Comparison of ENCODE assay signal across 16 cellular contexts in the genomic region with DNA sequence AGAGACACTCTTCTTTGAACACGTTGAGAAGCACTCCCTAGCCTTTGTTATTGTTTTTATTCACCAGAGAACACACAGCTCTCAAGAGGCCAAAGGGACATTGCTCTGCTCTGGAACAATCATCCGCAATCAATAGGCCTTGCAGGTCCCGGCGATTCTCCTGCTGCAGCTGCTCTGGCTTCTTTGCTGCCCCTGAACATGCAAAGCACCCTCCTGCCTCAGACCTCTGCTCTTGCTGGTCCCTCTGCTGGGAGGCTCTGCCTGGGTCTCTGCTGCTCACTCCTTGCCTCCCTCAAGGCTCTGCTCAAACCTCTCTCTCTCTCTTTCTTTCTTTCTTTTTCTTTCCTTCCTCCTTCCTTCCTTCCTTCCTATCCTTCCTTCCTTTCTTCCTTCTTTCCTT.
DNase-seq lines count a peak whose midpoint lies in the region; ATAC-seq and TF ChIP-seq lines count a peak whose summit lies in the region.
"Had no signal": no experiment of that assay in that cellular context is flagged by ENCODE, and none has a peak within 500 bp of the region (broad histone marks: within the 10 kb centered on the region; RNA-seq: fewer than 3 reads in every experiment).

No MANE protein-coding gene starts in this region.

- H3K27me3 ChIP-seq in Karpas-422 (ENCODE audit: low read length) (no peaks in the 10 kb centered on the region), dorsolateral prefrontal cortex (no peaks in the 10 kb centered on the region)
- H3K27me3 ChIP-seq in CD8-positive, alpha-beta memory T cell (ENCODE audit: insufficient read depth, low read length, poor library complexity, severe bottlenecking): no peaks in the 10 kb centered on the region
- H3K27me3 ChIP-seq: BE2C had no signal

- H3K4me3 ChIP-seq in Karpas-422 (ENCODE audit: low read length) (peak overlapping the region; percentile 26; the same call in 1 of the 2 replicates), dorsolateral prefrontal cortex (no peak overlapping the region)
- no peak overlapping the region for H3K4me3 ChIP-seq in CD8-positive, alpha-beta memory T cell (ENCODE audit: low read length)
- H3K4me3 ChIP-seq: GM23338, K562 had no signal

- CTCF ChIA-PET in CD8-positive, alpha-beta memory T cell (lab: Charles Lee): no interaction called here

- no peak overlapping the region for H3K27ac Mint-ChIP-seq in CD8-positive, alpha-beta memory T cell
- H3K27ac Mint-ChIP-seq: CD4-positive, CD25-positive, alpha-beta regulatory T cell; GM23338 had no signal

- H3K79me2 ChIP-seq in Karpas-422 (ENCODE audit: low read length): no peaks in the 10 kb centered on the region

- peak overlapping the region; percentile 62 for H3K4me2 ChIP-seq in Karpas-422 (ENCODE audit: low read depth, low read length, poor library complexity, severe bottlenecking)
- H3K4me2 ChIP-seq: GM23338 had no signal

- no peaks in the 10 kb centered on the region for H3K4me1 Mint-ChIP-seq in CD8-positive, alpha-beta memory T cell

- H3K36me3 ChIP-seq in Karpas-422 (ENCODE audit: insufficient read depth, low read length): no peaks in the 10 kb centered on the region
- H3K36me3 ChIP-seq in CD8-positive, alpha-beta memory T cell (ENCODE audit: insufficient read depth, low read length): no peaks in the 10 kb centered on the region
- H3K36me3 ChIP-seq: BE2C had no signal

- H3K36me3 Mint-ChIP-seq in CD8-positive, alpha-beta memory T cell: no peaks in the 10 kb centered on the region
- H3K36me3 Mint-ChIP-seq: CD4-positive, CD25-positive, alpha-beta regulatory T cell had no signal

- H3K4me3 Mint-ChIP-seq in CD8-positive, alpha-beta memory T cell: no peak overlapping the region
- H3K4me3 Mint-ChIP-seq: CD4-positive, CD25-positive, alpha-beta regulatory T cell; GM23338 had no signal

- peaks cover 69% of the 10 kb centered on the region for H3K4me1 ChIP-seq in Karpas-422 (ENCODE audit: low read length)
- H3K4me1 ChIP-seq in CD8-positive, alpha-beta memory T cell (ENCODE audit: insufficient read depth, low read length): no peaks in the 10 kb centered on the region
- H3K4me1 ChIP-seq: Caco-2 had no signal

- H3K9me2 ChIP-seq in Karpas-422 (replicated peaks; ENCODE audit: insufficient read depth, low read length): no peaks in the 10 kb centered on the region

- POLR2A ChIA-PET in CD8-positive, alpha-beta memory T cell (lab: Charles Lee): no interaction called here

- no peaks in the 10 kb centered on the region for H3K9me3 Mint-ChIP-seq in CD8-positive, alpha-beta memory T cell
- H3K9me3 Mint-ChIP-seq: GM23338 had no signal

- no peak for TF ChIP-seq CTCF in dorsolateral prefrontal cortex (IDR thresholded peaks at IDR 0.05 in 54 of 56, conservative IDR thresholded peaks at IDR 0.05 in 2 of 56; ENCODE audit: low read depth in 1 of 56, partially characterized antibody in 56 of 56)

- H3K27ac ChIP-seq in Karpas-422 (ENCODE audit: low read length) (peak overlapping the region; percentile 99), dorsolateral prefrontal cortex (peak overlapping the region in 50 of 59 donors; percentile 16 to 85 (median 61)), temporal lobe (ENCODE audit: low read depth, low read length) (peak overlapping the region; percentile 41)
- no peak overlapping the region for H3K27ac ChIP-seq in CD8-positive, alpha-beta memory T cell (ENCODE audit: low read depth, low read length)

- peak overlapping the region; percentile 65 for H3K9ac ChIP-seq in Karpas-422 (ENCODE audit: low read length)

- peak; percentile 79 for DNase-seq in Karpas-422
- DNase-seq in NCI-H526 treated with DMSO at 0.1 percent for 48 hours (lab: John Stamatoyannopoulos, UW): peak; percentile 65
- peak in 3 of 10 donors; percentile 14 to 37 (median 34) for DNase-seq in dorsolateral prefrontal cortex
- no peak for DNase-seq in CD8-positive, alpha-beta memory T cell
- DNase-seq in T-helper 2 cell: no peak
- DNase-seq: ACHN; BE2C; Caco-2; CD4-positive, CD25-positive, alpha-beta regulatory T cell; H7; IMR-90 had no signal

- intact Hi-C loops in dorsolateral prefrontal cortex (cut with DNase I): no loop called here

- peaks cover 7 to 14% of the 10 kb centered on the region in 2 donors for H3K27me3 Mint-ChIP-seq in CD8-positive, alpha-beta memory T cell

- no peaks in the 10 kb centered on the region for H4K20me1 ChIP-seq in Karpas-422 (ENCODE audit: insufficient read depth, low read depth, low read length)

- no peaks in the 10 kb centered on the region for H3K9me3 ChIP-seq in Karpas-422 (ENCODE audit: low read length)
- no peaks in the 10 kb centered on the region for H3K9me3 ChIP-seq in CD8-positive, alpha-beta memory T cell (ENCODE audit: low read length)
- H3K9me3 ChIP-seq: BE2C had no signal

- no peak overlapping the region for H2AFZ ChIP-seq in Karpas-422 (ENCODE audit: low read length)
- H2AFZ ChIP-seq: GM23338 had no signal

- ATAC-seq in HG03432 (IDR thresholded peaks at IDR 0.05; ENCODE audit: unreplicated experiment) (no peak), HG02852 (IDR thresholded peaks at IDR 0.05; ENCODE audit: unreplicated experiment) (no peak)
- ATAC-seq: GM23338, K562 had no signal

Comparison
In these comparisons a context has a peak if more than half of its experiments do, and no peak if none do; other contexts are left out.
1. DNase-seq: peak in Karpas-422 (single experiment) and NCI-H526 treated with DMSO at 0.1 percent for 48 hours (single experiment); none in CD8-positive, alpha-beta memory T cell (0 of 5) and T-helper 2 cell (0 of 5).